Comparison of ENCODE assay signal across 12 cellular contexts in the genomic region with DNA sequence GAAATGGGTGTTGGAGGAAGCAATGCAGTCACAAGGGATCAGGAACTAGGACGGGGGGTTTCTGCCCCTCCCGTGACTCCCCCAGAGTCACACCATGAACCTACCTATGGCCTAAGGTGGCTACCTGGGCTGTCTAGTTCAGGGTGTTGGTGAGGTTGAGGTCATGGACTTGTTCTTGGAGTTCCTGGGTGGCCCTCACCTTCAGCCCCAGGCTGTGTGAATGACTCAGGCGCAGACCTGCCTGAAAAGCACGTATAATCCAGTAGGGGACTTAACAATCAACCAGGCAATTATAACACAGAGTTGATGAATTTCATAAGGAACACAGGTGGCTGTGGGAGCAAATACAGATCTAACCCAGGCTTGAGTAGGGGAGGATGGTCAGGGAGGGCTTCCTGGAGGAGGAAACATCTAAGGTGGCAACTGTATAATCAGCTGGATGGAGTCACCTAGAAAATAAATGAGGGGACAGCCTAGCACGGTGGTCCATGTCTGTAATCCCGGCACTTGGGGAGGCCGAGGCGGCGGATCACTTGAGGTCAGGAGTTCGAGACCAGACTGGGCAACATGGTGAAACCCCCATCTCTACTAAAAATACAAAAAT. TPM values are rescaled to one million over a fixed set of nuclear protein-coding genes. Genes with fewer than 3 reads are reported as not detected.
A peak's percentile ranks its signal among the peaks of the same experiment; 100 is the strongest.
DNase-seq lines count a peak whose midpoint lies in the region; ATAC-seq, FAIRE-seq and TF ChIP-seq lines count a peak whose summit lies in the region.
"Had no signal": no experiment of that assay in that cellular context is flagged by ENCODE, and none has a peak within 500 bp of the region (broad histone marks: within the 10 kb centered on the region; RNA-seq: fewer than 3 reads in every experiment).

No MANE protein-coding gene starts in this region.

- H3K4me3 Mint-ChIP-seq in activated CD4-positive, alpha-beta T cell treated with anti-CD3 and anti-CD28 coated beads, Interleukin-2, amount 10 ng/mL, durations not matched to agents 7 days and 5 days = no peak overlapping the region

- no peaks in the 10 kb centered on the region for H3K9me2 ChIP-seq in OCI-LY7 (ENCODE audit: insufficient read depth, low read length)

- H3K9me3 Mint-ChIP-seq in activated CD4-positive, alpha-beta T cell treated with anti-CD3 and anti-CD28 coated beads, Interleukin-2, amount 10 ng/mL, durations not matched to agents 7 days and 5 days = no peaks in the 10 kb centered on the region

- no peaks in the 10 kb centered on the region for H3K27me3 ChIP-seq in bronchial epithelial cell (ENCODE audit: control insufficient read depth, insufficient read depth, low read length)
- no peaks in the 10 kb centered on the region for H3K27me3 ChIP-seq in neutrophil
- H3K27me3 ChIP-seq: Peyer's patch had no signal

- H3K9me3 ChIP-seq in OCI-LY7 (ENCODE audit: low read length) = no peaks in the 10 kb centered on the region
- no peaks in the 10 kb centered on the region for H3K9me3 ChIP-seq in neutrophil
- H3K9me3 ChIP-seq: Peyer's patch had no signal

- no peak overlapping the region for H3K4me2 ChIP-seq in OCI-LY7 (ENCODE audit: low read length)

- ATAC-seq in GM19455 (IDR thresholded peaks at IDR 0.05; ENCODE audit: unreplicated experiment) = no peak
- ATAC-seq in GM19328 (IDR thresholded peaks at IDR 0.05; ENCODE audit: unreplicated experiment) = no peak

- peaks cover 12% of the 10 kb centered on the region for H3K36me3 ChIP-seq in OCI-LY7 (ENCODE audit: insufficient read depth, low read length)
- no peaks in the 10 kb centered on the region for H3K36me3 ChIP-seq in bronchial epithelial cell (ENCODE audit: control insufficient read depth, insufficient read depth, low read length)
- H3K36me3 ChIP-seq in neutrophil = peaks cover 20% of the 10 kb centered on the region
- H3K36me3 ChIP-seq: Peyer's patch had no signal

- DNase-seq in activated CD4-positive, alpha-beta T cell treated with anti-CD3 and anti-CD28 coated beads, Interleukin-2, amount 10 ng/mL, durations not matched to agents 7 days and 5 days = no peak
- no peak for DNase-seq in activated CD4-positive, alpha-beta T cell treated with anti-CD3 and anti-CD28 coated beads, Interleukin-2, amount 50 U/mL, for 1 hour
- DNase-seq in OCI-LY7 (ENCODE audit: low spot score) (peak; percentile 20), bronchial epithelial cell (ENCODE audit: low read depth) (peak; percentile 57), SK-N-DZ (ENCODE audit: low spot score) (no peak)
- DNase-seq: mesenchymal stem cell, NCI-H187, NCI-H526, Peyer's patch had no signal

- BruUV-seq in OCI-LY7 (replicated peaks; lab: Mats Ljungman, UMichigan) = no TSS peak

- no peak overlapping the region for H3K27ac ChIP-seq in OCI-LY7 (ENCODE audit: low read depth, low read length, poor library complexity, severe bottlenecking)
- peak overlapping the region; percentile 7 for H3K27ac ChIP-seq in neutrophil

- peaks cover 7% of the 10 kb centered on the region for H3K36me3 Mint-ChIP-seq in activated CD4-positive, alpha-beta T cell treated with anti-CD3 and anti-CD28 coated beads, Interleukin-2, amount 10 ng/mL, durations not matched to agents 7 days and 5 days (ENCODE audit: low read depth)

- peaks cover 22% of the 10 kb centered on the region for H3K4me1 Mint-ChIP-seq in activated CD4-positive, alpha-beta T cell treated with anti-CD3 and anti-CD28 coated beads, Interleukin-2, amount 10 ng/mL, durations not matched to agents 7 days and 5 days

- H3K4me1 ChIP-seq in OCI-LY7 (ENCODE audit: insufficient read depth, low read length, poor library complexity, severe bottlenecking) = peaks cover 18% of the 10 kb centered on the region
- H3K4me1 ChIP-seq in neutrophil (ENCODE audit: control insufficient read depth in 1 of 2, insufficient read depth in 1 of 2, low read depth in 1 of 2, low read length in 1 of 2) = peaks cover 16 to 23% of the 10 kb centered on the region in 2 experiments

- no peak overlapping the region for H2AFZ ChIP-seq in OCI-LY7 (ENCODE audit: low read length)

- H3K79me2 ChIP-seq in OCI-LY7 (ENCODE audit: insufficient read depth, low read depth, low read length) = no peaks in the 10 kb centered on the region

- FAIRE-seq in bronchial epithelial cell (lab: Jason Lieb, UNC) = no peak

- no peak for TF ChIP-seq CTCF in OCI-LY7 (conservative IDR thresholded peaks at IDR 0.05; ENCODE audit: low read length)
- no peak for TF ChIP-seq CTCF in bronchial epithelial cell (IDR thresholded peaks at IDR 0.05; ENCODE audit: insufficient read depth, low read length, severe bottlenecking)
- no peak for TF ChIP-seq CTCF in neutrophil (IDR thresholded peaks at IDR 0.05)

- POLR2A ChIA-PET in activated CD4-positive, alpha-beta T cell treated with anti-CD3 and anti-CD28 coated beads, Interleukin-2, amount 10 ng/mL, durations not matched to agents 7 days and 5 days (lab: Charles Lee) = no interaction called here
- POLR2A ChIA-PET in OCI-LY7 (lab: Charles Lee) = no interaction called here

- no peaks in the 10 kb centered on the region for H3K27me3 Mint-ChIP-seq in activated CD4-positive, alpha-beta T cell treated with anti-CD3 and anti-CD28 coated beads, Interleukin-2, amount 10 ng/mL, durations not matched to agents 7 days and 5 days

- no peaks in the 10 kb centered on the region for H4K20me1 ChIP-seq in OCI-LY7 (ENCODE audit: insufficient read depth, low read length)

- CTCF ChIA-PET in activated CD4-positive, alpha-beta T cell treated with anti-CD3 and anti-CD28 coated beads, Interleukin-2, amount 10 ng/mL, durations not matched to agents 7 days and 5 days (lab: Charles Lee) = interaction anchor here (0.5 to 3.4 kb wide), 7 partner anchors 19 to 208 kb away, joined by 3 to 55 read pairs (median 3); partner anchors contain the start of genes GPR108, TRIP10 and VAV1
- CTCF ChIA-PET in OCI-LY7 (lab: Charles Lee; ENCODE audit: unreplicated experiment) = interaction anchor here (0.6 kb wide), 1 partner anchor 90 kb away, joined by 3 read pairs; no protein-coding TSS in a partner anchor

- H3K27ac Mint-ChIP-seq in activated CD4-positive, alpha-beta T cell treated with anti-CD3 and anti-CD28 coated beads, Interleukin-2, amount 10 ng/mL, durations not matched to agents 7 days and 5 days = peak overlapping the region; percentile 21

- intact Hi-C loops in OCI-LY7 (cut with micrococcal nuclease; ENCODE audit: unreplicated experiment) = loop anchor here (1.0 to 5.0 kb wide), 3 partner anchors 59 to 481 kb away; partner anchors contain the start of gene VAV1

- H3K4me3 ChIP-seq in OCI-LY7 (ENCODE audit: low read depth, low read length, poor library complexity, severe bottlenecking) (no peak overlapping the region), bronchial epithelial cell (ENCODE audit: low read depth, low read length) (no peak overlapping the region), neutrophil (ENCODE audit: low read depth in 1 of 2, low read length in 1 of 2) (no peak overlapping the region)
- H3K4me3 ChIP-seq: Peyer's patch had no signal

RNA-seq across cellular contexts. Expression of gene ADGRE1, which starts 25.6 kb away (rescaled TPM):
- total RNA-seq in activated CD4-positive, alpha-beta T cell treated with anti-CD3 and anti-CD28 coated beads, Interleukin-2, amount 10 ng/mL, durations not matched to agents 7 days and 5 days = 1 to 10 TPM; 1.2 to 1.5 TPM
- total RNA-seq in OCI-LY7 (2014; rRNA removed; shearing (Covaris generic)) = 0.08 TPM in 1 of 2 replicates, not detected in the other
- total RNA-seq in OCI-LY7 (2022) = 0.17 and 0.46 TPM in 2 replicates
- not detected in 2 replicates for total RNA-seq in bronchial epithelial cell
- polyA plus RNA-seq in SK-N-DZ (2014; cell fraction: cytosol; rRNA removed) = not detected in 2 replicates
- not detected in 2 replicates for polyA plus RNA-seq in SK-N-DZ (2014; cell fraction: nucleus; rRNA removed)

Comparison
In these comparisons a context has a peak if more than half of its experiments do, and no peak if none do; other contexts are left out.
1. DNase-seq: peak in OCI-LY7 (single experiment) and bronchial epithelial cell (single experiment); none in activated CD4-positive, alpha-beta T cell treated with anti-CD3 and anti-CD28 coated beads, Interleukin-2, amount 10 ng/mL, durations not matched to agents 7 days and 5 days (single experiment), activated CD4-positive, alpha-beta T cell treated with anti-CD3 and anti-CD28 coated beads, Interleukin-2, amount 50 U/mL, for 1 hour (single experiment) and SK-N-DZ (single experiment).